Comparison of ENCODE assay signal across 8 cellular contexts in genomic region chr19:10653732-10654609, GRCh38. TPM values are rescaled to one million over a fixed set of nuclear protein-coding genes. Genes with fewer than 3 reads are reported as not detected.
DNase-seq lines count a peak whose midpoint lies in the region; ATAC-seq, FAIRE-seq and TF ChIP-seq lines count a peak whose summit lies in the region.

TSS of gene ILF3 (plus strand) at chr19:10654346. CDS start at chr19:10670606, 16,260 bp downstream.

- no peak; the same call in 1 of the 2 replicates for TF ChIP-seq CTCF in AG10803 (conservative IDR thresholded peaks at IDR 0.05; ENCODE audit: low read length)

- peak; percentile 100 for DNase-seq in AG10803 (ENCODE audit: low read depth)
- DNase-seq in NCI-H460 (ENCODE audit: extremely low read depth, low read depth) = peak; percentile 99
- peak; percentile 98 for DNase-seq in activated CD4-positive, CD25-positive, alpha-beta regulatory T cell treated with anti-CD3 and anti-CD28 coated beads, Interleukin-2, amount 50 U/mL, for 72 hours
- peak; percentile 84 to 97 for DNase-seq in cerebellar nuclear complex (lab: John Stamatoyannopoulos, UW)
- peak; percentile 98 for DNase-seq in stimulated activated CD4-positive, alpha-beta T cell treated with anti-CD3 and anti-CD28 coated beads, Interleukin-12 subunit alpha, Interleukin-12 subunit beta, amount 100 ng/mL, for 4 hours

- peak; percentile 95 for FAIRE-seq in islet of Langerhans (lab: Jason Lieb, UNC)

- ATAC-seq in GM19043 (IDR thresholded peaks at IDR 0.05; ENCODE audit: low read depth, unreplicated experiment) = peak; percentile 65
- ATAC-seq in HG03378 (IDR thresholded peaks at IDR 0.05; ENCODE audit: unreplicated experiment) = peak; percentile 65

- peak within 1 kb of the TSS; percentile 96 for H3K4me3 ChIP-seq in AG10803 (ENCODE audit: low read length)

RNA-seq across cellular contexts. Expression of gene ILF3, which starts in this region (rescaled TPM):
- 101 and 112 TPM in 2 replicates for total RNA-seq in NCI-H460 (2014; rRNA removed; shearing (Covaris generic))
- 217 and 305 TPM in 2 replicates for polyA plus RNA-seq in NCI-H460 (2014; cell fraction: nucleus; rRNA removed)

Comparison
In these comparisons a context has a peak if more than half of its experiments do, and no peak if none do; other contexts are left out.
1. Peak in every context shown above with its lines: DNase-seq, ATAC-seq and H3K4me3 ChIP-seq.